23 cellular contexts compared by ENCODE assay signal in the genomic region with DNA sequence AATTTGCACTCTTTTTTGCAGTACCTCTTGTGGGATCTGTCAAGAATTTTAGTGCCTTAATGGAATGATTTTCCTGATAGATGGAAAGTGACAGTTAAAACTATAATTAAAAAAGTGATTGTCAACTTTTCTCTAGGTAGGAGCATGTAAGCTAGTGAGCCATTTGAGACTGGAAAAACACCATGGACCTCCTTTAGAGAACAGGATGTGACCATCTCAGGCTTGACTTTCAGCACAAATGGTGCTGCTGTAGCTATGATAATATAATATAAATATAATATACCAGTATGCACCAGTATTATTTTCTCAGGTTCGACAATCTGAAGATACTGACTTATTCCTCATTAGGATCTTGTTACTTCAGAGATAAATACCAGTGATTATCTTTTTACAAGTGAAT. TPM values are rescaled to one million over a fixed set of nuclear protein-coding genes. Genes with fewer than 3 reads are reported as not detected.
DNase-seq lines count a peak whose midpoint lies in the region; ATAC-seq and TF ChIP-seq lines count a peak whose summit lies in the region.
"Had no signal": no experiment of that assay in that cellular context is flagged by ENCODE, and none has a peak within 500 bp of the region (broad histone marks: within the 10 kb centered on the region; RNA-seq: fewer than 3 reads in every experiment).

No MANE protein-coding gene starts in this region.

- H3K4me3 Mint-ChIP-seq in activated T-cell treated with anti-CD3 and anti-CD28 coated beads, Interleukin-2, amount 50 U/mL, for 72 hours = peak overlapping the region in 1 of 2 donors; percentile 45
- no peak overlapping the region for H3K4me3 Mint-ChIP-seq in activated T-cell treated with anti-CD3 and anti-CD28 coated beads, Interleukin-2, amount 50 U/mL, for 24 hours
- H3K4me3 Mint-ChIP-seq in T-helper 2 cell treated with Interferon-gamma antibody and Interleukin-4, amounts not matched to agents 5 μg/mL and 100 μg/mL, for 36 hours = peak overlapping the region; percentile 35
- no peak overlapping the region for H3K4me3 Mint-ChIP-seq in activated naive CD8-positive, alpha-beta T cell treated with anti-CD3 and anti-CD28 coated beads, Interleukin-2, amount 50 U/mL, for 24 hours
- H3K4me3 Mint-ChIP-seq: B cell, CD14-positive monocyte, GM23338 had no signal

- no peaks in the 10 kb centered on the region for H3K9me3 ChIP-seq in left lung
- H3K9me3 ChIP-seq: A549, HAP-1 had no signal

- ATAC-seq in activated T-cell treated with anti-CD3 and anti-CD28 coated beads, Interleukin-2, amount 50 U/mL, for 72 hours (replicated peaks in 1 of 2) = no peak
- ATAC-seq in GM18909 (IDR thresholded peaks at IDR 0.05; ENCODE audit: poor library complexity, unreplicated experiment) (peak; percentile 60), left lung (no peak), Right ventricle myocardium inferior (no peak)
- ATAC-seq in activated naive CD8-positive, alpha-beta T cell treated with anti-CD3 and anti-CD28 coated beads, Interleukin-2, amount 50 U/mL, for 24 hours = no peak
- ATAC-seq: A549, GM23338, Panc1 had no signal

- peaks cover 0 to 4% of the 10 kb centered on the region in 2 donors for H3K36me3 Mint-ChIP-seq in activated T-cell treated with anti-CD3 and anti-CD28 coated beads, Interleukin-2, amount 50 U/mL, for 72 hours (ENCODE audit: insufficient read depth in 2 of 2)
- H3K36me3 Mint-ChIP-seq in activated T-cell treated with anti-CD3 and anti-CD28 coated beads, Interleukin-2, amount 50 U/mL, for 24 hours (ENCODE audit: low read depth) = peaks cover 25% of the 10 kb centered on the region
- H3K36me3 Mint-ChIP-seq in T-helper 2 cell treated with Interferon-gamma antibody and Interleukin-4, amounts not matched to agents 5 μg/mL and 100 μg/mL, for 36 hours (ENCODE audit: low read depth) = peaks cover 28% of the 10 kb centered on the region
- peaks cover 25% of the 10 kb centered on the region for H3K36me3 Mint-ChIP-seq in activated naive CD8-positive, alpha-beta T cell treated with anti-CD3 and anti-CD28 coated beads, Interleukin-2, amount 50 U/mL, for 24 hours (ENCODE audit: low read depth)

- no peaks in the 10 kb centered on the region for H3K27me3 Mint-ChIP-seq in activated T-cell treated with anti-CD3 and anti-CD28 coated beads, Interleukin-2, amount 50 U/mL, for 72 hours (ENCODE audit: low read depth)
- H3K27me3 Mint-ChIP-seq in activated T-cell treated with anti-CD3 and anti-CD28 coated beads, Interleukin-2, amount 50 U/mL, for 24 hours = no peaks in the 10 kb centered on the region
- no peaks in the 10 kb centered on the region for H3K27me3 Mint-ChIP-seq in T-helper 2 cell treated with Interferon-gamma antibody and Interleukin-4, amounts not matched to agents 5 μg/mL and 100 μg/mL, for 36 hours (ENCODE audit: low read depth)
- no peaks in the 10 kb centered on the region for H3K27me3 Mint-ChIP-seq in activated naive CD8-positive, alpha-beta T cell treated with anti-CD3 and anti-CD28 coated beads, Interleukin-2, amount 50 U/mL, for 24 hours
- H3K27me3 Mint-ChIP-seq: B cell had no signal

- no peak overlapping the region for H3K4me3 ChIP-seq in left lung
- H3K4me3 ChIP-seq: A549, GM23338, HAP-1 had no signal

- peak overlapping the region; percentile 46 for H3K27ac Mint-ChIP-seq in activated T-cell treated with anti-CD3 and anti-CD28 coated beads, Interleukin-2, amount 50 U/mL, for 72 hours
- H3K27ac Mint-ChIP-seq in activated T-cell treated with anti-CD3 and anti-CD28 coated beads, Interleukin-2, amount 50 U/mL, for 24 hours = no peak overlapping the region
- H3K27ac Mint-ChIP-seq in T-helper 2 cell treated with Interferon-gamma antibody and Interleukin-4, amounts not matched to agents 5 μg/mL and 100 μg/mL, for 36 hours = peak overlapping the region; percentile 69
- H3K27ac Mint-ChIP-seq in activated naive CD8-positive, alpha-beta T cell treated with anti-CD3 and anti-CD28 coated beads, Interleukin-2, amount 50 U/mL, for 24 hours = peak overlapping the region; percentile 45
- H3K27ac Mint-ChIP-seq: B cell, CD14-positive monocyte, GM23338 had no signal

- intact Hi-C loops in left lung (cut with DNase I) (no loop called here), Right ventricle myocardium inferior (cut with DNase I) (no loop called here)

- H3K36me3 ChIP-seq in left lung = peaks cover 0 to 31% of the 10 kb centered on the region in 2 donors
- H3K36me3 ChIP-seq: HAP-1 had no signal

- TF ChIP-seq CTCF in left lung (IDR thresholded peaks at IDR 0.05) = no peak

- no peaks in the 10 kb centered on the region for H3K9me3 Mint-ChIP-seq in activated T-cell treated with anti-CD3 and anti-CD28 coated beads, Interleukin-2, amount 50 U/mL, for 72 hours
- H3K9me3 Mint-ChIP-seq in activated T-cell treated with anti-CD3 and anti-CD28 coated beads, Interleukin-2, amount 50 U/mL, for 24 hours = no peaks in the 10 kb centered on the region
- H3K9me3 Mint-ChIP-seq in T-helper 2 cell treated with Interferon-gamma antibody and Interleukin-4, amounts not matched to agents 5 μg/mL and 100 μg/mL, for 36 hours = no peaks in the 10 kb centered on the region
- no peaks in the 10 kb centered on the region for H3K9me3 Mint-ChIP-seq in activated naive CD8-positive, alpha-beta T cell treated with anti-CD3 and anti-CD28 coated beads, Interleukin-2, amount 50 U/mL, for 24 hours
- H3K9me3 Mint-ChIP-seq: CD14-positive monocyte, GM23338 had no signal

- H3K27ac ChIP-seq in left lung = no peak overlapping the region
- H3K27ac ChIP-seq: KMS-11 had no signal

- H3K27me3 ChIP-seq in left lung = no peaks in the 10 kb centered on the region

- H3K4me1 ChIP-seq in left lung = no peaks in the 10 kb centered on the region

- no peak for DNase-seq in activated T-cell treated with anti-CD3 and anti-CD28 coated beads, Interleukin-2, amount 50 U/mL, for 72 hours
- no peak for DNase-seq in activated T-cell treated with anti-CD3 and anti-CD28 coated beads, Interleukin-2, amount 50 U/mL, for 24 hours
- DNase-seq in T-helper 2 cell treated with Interferon-gamma antibody and Interleukin-4, amounts not matched to agents 5 μg/mL and 100 μg/mL, for 36 hours (ENCODE audit: low spot score) = no peak
- no peak for DNase-seq in activated naive CD8-positive, alpha-beta T cell treated with anti-CD3 and anti-CD28 coated beads, Interleukin-2, amount 50 U/mL, for 24 hours
- DNase-seq in left lung (no peak), NCI-H146 (lab: John Stamatoyannopoulos, UW) (no peak), Right ventricle myocardium inferior (ENCODE audit: missing footprints) (no peak)
- DNase-seq: GDM1, IMR-90, NCI-H1092 treated with DMSO at 0.1 percent for 48 hours, NCI-H2029 treated with DMSO at 0.1 percent for 48 hours, NCI-H2171, NCI-H345, NCI-H524, NCI-H774 had no signal

- H3K4me1 Mint-ChIP-seq in activated T-cell treated with anti-CD3 and anti-CD28 coated beads, Interleukin-2, amount 50 U/mL, for 72 hours (ENCODE audit: low read depth) = peaks cover 21% of the 10 kb centered on the region
- peaks cover 20% of the 10 kb centered on the region for H3K4me1 Mint-ChIP-seq in activated T-cell treated with anti-CD3 and anti-CD28 coated beads, Interleukin-2, amount 50 U/mL, for 24 hours (ENCODE audit: low read depth)
- peaks cover 27% of the 10 kb centered on the region for H3K4me1 Mint-ChIP-seq in T-helper 2 cell treated with Interferon-gamma antibody and Interleukin-4, amounts not matched to agents 5 μg/mL and 100 μg/mL, for 36 hours (ENCODE audit: low read depth)
- H3K4me1 Mint-ChIP-seq in activated naive CD8-positive, alpha-beta T cell treated with anti-CD3 and anti-CD28 coated beads, Interleukin-2, amount 50 U/mL, for 24 hours = peaks cover 8% of the 10 kb centered on the region

RNA-seq across cellular contexts. Expression of a gene that starts 27.8 kb away (rescaled TPM):
- 10 to 100 TPM; 15.7 to 17.9 TPM for total RNA-seq in activated T-cell treated with anti-CD3 and anti-CD28 coated beads, Interleukin-2, amount 50 U/mL, for 72 hours
- total RNA-seq in left lung (10 to 100 TPM; 14.9 to 15.1 TPM), Right ventricle myocardium inferior (10.9 TPM)
